ENCODE assay signal across 27 cellular contexts in the genomic region with DNA sequence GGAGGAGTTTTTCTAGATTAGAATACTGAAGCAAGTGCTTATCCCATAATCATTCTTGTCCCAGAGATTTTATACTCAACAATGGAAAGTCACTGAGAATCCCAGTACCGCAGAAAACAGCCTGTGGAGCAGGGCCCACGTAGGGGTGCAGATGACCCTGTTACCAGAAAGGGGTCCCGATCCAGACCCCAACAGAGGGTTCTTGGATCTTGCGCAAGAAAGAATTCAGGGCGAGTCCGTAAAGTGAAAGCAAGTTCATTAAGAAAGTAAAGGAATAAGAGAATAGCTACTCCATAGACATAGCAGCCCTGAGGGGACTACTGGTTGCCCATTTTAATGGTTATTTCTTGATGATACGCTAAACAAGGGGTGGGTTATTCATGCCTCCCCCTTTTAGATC. TPM values are rescaled to one million over a fixed set of nuclear protein-coding genes. Genes with fewer than 3 reads are reported as not detected.
"Had no signal": no experiment of that assay in that cellular context is flagged by ENCODE, and none has a peak within 500 bp of the region (broad histone marks: within the 10 kb centered on the region; RNA-seq: fewer than 3 reads in every experiment).

No MANE protein-coding gene starts in this region.

- H3K9me3 ChIP-seq: gastrocnemius medialis, tibial nerve had no signal

- H3K36me3 Mint-ChIP-seq: activated naive CD8-positive, alpha-beta T cell had no signal

- H3K36me3 ChIP-seq: gastrocnemius medialis, tibial nerve, WERI-Rb-1 had no signal

- H3K27ac Mint-ChIP-seq: activated CD4-positive, alpha-beta T cell treated with anti-CD3 and anti-CD28 coated beads, Interleukin-2, amount 10 ng/mL, durations not matched to agents 7 days and 5 days; activated CD8-positive, alpha-beta T cell treated with anti-CD3 and anti-CD28 coated beads for 36 hours; activated naive CD8-positive, alpha-beta T cell; activated T-cell treated with anti-CD3 and anti-CD28 coated beads, Interleukin-2, amount 50 U/mL, for 72 hours had no signal

- H3K27me3 ChIP-seq: tibial nerve had no signal

- FAIRE-seq: endometrium, TTC549, urothelium cell line had no signal

- H3K4me1 ChIP-seq: gastrocnemius medialis, tibial nerve had no signal

- H3K27ac ChIP-seq: gastrocnemius medialis, tibial nerve, WERI-Rb-1 had no signal

- H3K4me3 Mint-ChIP-seq: activated CD4-positive, alpha-beta T cell treated with anti-CD3 and anti-CD28 coated beads, Interleukin-2, amount 10 ng/mL, durations not matched to agents 7 days and 5 days; activated CD8-positive, alpha-beta T cell treated with anti-CD3 and anti-CD28 coated beads for 36 hours; activated naive CD8-positive, alpha-beta T cell; central memory CD8-positive, alpha-beta T cell had no signal

- H3K4me3 ChIP-seq: gastrocnemius medialis, tibial nerve had no signal

- ATAC-seq: activated CD4-positive, CD25-positive, alpha-beta regulatory T cell treated with anti-CD3 and anti-CD28 coated beads, Interleukin-2, amount 50 U/mL, for 24 hours; activated T-cell treated with anti-CD3 and anti-CD28 coated beads, Interleukin-2, amount 50 U/mL, for 72 hours; gastrocnemius medialis; left ventricle myocardium superior; right cardiac atrium had no signal

- H3K27me3 Mint-ChIP-seq: activated CD8-positive, alpha-beta T cell treated with anti-CD3 and anti-CD28 coated beads for 36 hours had no signal

- DNase-seq: activated CD4-positive, alpha-beta T cell treated with anti-CD3 and anti-CD28 coated beads, Interleukin-2, amount 10 ng/mL, durations not matched to agents 7 days and 5 days; activated CD8-positive, alpha-beta T cell treated with anti-CD3 and anti-CD28 coated beads for 36 hours; activated naive CD4-positive, alpha-beta T cell treated with Interleukin-2 at 50 U/mL for 16 hours; activated T-cell treated with anti-CD3 and anti-CD28 coated beads, Interleukin-2, amount 50 U/mL, for 72 hours; anterior cingulate cortex; dermis blood vessel endothelial cell; effector CD8-positive, alpha-beta T cell; gastrocnemius medialis; glutamatergic neuron; islet precursor cell; left ventricle myocardium superior; naive thymus-derived CD4-positive, alpha-beta T cell; nucleus accumbens; right cardiac atrium; stimulated activated CD4-positive, alpha-beta T cell treated with anti-CD3 and anti-CD28 coated beads, Interleukin-2, amount 100 ng/mL, for 48 hours; stimulated activated naive CD4-positive, alpha-beta T cell treated with Interleukin-2 at 50 U/mL for 16 hours; WERI-Rb-1 had no signal

- H3K9me3 Mint-ChIP-seq: activated CD8-positive, alpha-beta T cell treated with anti-CD3 and anti-CD28 coated beads for 36 hours; central memory CD8-positive, alpha-beta T cell had no signal

RNA-seq across cellular contexts. Expression of a gene that starts 2.6 kb away (rescaled TPM):
- total RNA-seq: activated CD4-positive, alpha-beta T cell treated with anti-CD3 and anti-CD28 coated beads, Interleukin-2, amount 10 ng/mL, durations not matched to agents 7 days and 5 days; activated CD8-positive, alpha-beta T cell treated with anti-CD3 and anti-CD28 coated beads for 36 hours; activated T-cell treated with anti-CD3 and anti-CD28 coated beads, Interleukin-2, amount 50 U/mL, for 72 hours; left ventricle myocardium superior; lung microvascular endothelial cell; naive thymus-derived CD4-positive, alpha-beta T cell; pulmonary artery endothelial cell; T-helper 1 cell treated with Interleukin-12 subunit alpha and Interleukin-12 subunit beta and Interleukin-4 antibody, amounts not matched to agents 30 ng/mL and 1 ng/mL, for 36 hours; tibial nerve had no signal
- polyA plus RNA-seq: naive thymus-derived CD4-positive, alpha-beta T cell had no signal
